12 cellular contexts compared by ENCODE assay signal in the genomic region with DNA sequence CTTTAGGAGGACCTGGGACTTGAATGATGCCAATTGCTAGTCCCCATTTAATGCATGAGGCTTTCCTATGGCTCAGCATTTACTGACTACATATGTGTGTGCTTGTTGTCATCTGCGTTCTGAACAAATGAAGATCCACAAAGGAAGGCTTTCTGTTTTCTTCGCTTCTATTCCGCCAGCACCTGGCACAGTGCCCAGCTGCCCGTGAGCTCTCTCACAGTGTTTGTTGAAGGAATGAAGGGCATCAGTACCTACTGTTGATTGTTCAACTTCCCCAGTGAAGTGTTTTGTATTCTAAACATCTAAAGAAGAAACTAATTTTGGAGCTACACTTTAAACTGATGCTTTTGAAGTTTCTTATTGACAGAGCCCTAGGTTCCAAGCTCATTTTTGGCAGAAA.
DNase-seq lines count a peak whose midpoint lies in the region; ATAC-seq lines count a peak whose summit lies in the region.
"Had no signal": no experiment of that assay in that cellular context is flagged by ENCODE, and none has a peak within 500 bp of the region (broad histone marks: within the 10 kb centered on the region; RNA-seq: fewer than 3 reads in every experiment).

No MANE protein-coding gene starts in this region.

- DNase-seq in DMS153 (lab: John Stamatoyannopoulos, UW) (peak; percentile 87), NCI-H128 (lab: John Stamatoyannopoulos, UW; ENCODE audit: unreplicated experiment) (peak; percentile 47), NCI-H748 (lab: John Stamatoyannopoulos, UW; ENCODE audit: unreplicated experiment) (peak; percentile 97), inferior parietal cortex (ENCODE audit: extremely low spot score) (peak; percentile 17), NCI-H524 treated with DMSO at 0.1 percent for 48 hours (lab: John Stamatoyannopoulos, UW) (no peak), OCI-M1 (lab: John Stamatoyannopoulos, UW) (no peak)
- DNase-seq: activated naive CD8-positive, alpha-beta T cell treated with anti-CD3 and anti-CD28 coated beads, Interleukin-2, amount 10 ng/mL, durations not matched to agents 7 days and 5 days; activated T-cell treated with anti-CD3 and anti-CD28 coated beads, Interleukin-2, amount 50 U/mL, for 4 hours; effector memory CD8-positive, alpha-beta T cell; NCI-H524; Peyer's patch had no signal

- ATAC-seq in GM18520 (IDR thresholded peaks at IDR 0.05; ENCODE audit: unreplicated experiment) = no peak
- ATAC-seq: activated T-cell treated with anti-CD3 and anti-CD28 coated beads, Interleukin-2, amount 50 U/mL, for 4 hours; effector memory CD8-positive, alpha-beta T cell had no signal

Comparison
In these comparisons a context has a peak if more than half of its experiments do, and no peak if none do; other contexts are left out.
1. DNase-seq: peak in DMS153 (single experiment), NCI-H128 (single experiment), NCI-H748 (single experiment) and inferior parietal cortex (single experiment); none in NCI-H524 treated with DMSO at 0.1 percent for 48 hours (single experiment) and OCI-M1 (single experiment).